In the genomic region with DNA sequence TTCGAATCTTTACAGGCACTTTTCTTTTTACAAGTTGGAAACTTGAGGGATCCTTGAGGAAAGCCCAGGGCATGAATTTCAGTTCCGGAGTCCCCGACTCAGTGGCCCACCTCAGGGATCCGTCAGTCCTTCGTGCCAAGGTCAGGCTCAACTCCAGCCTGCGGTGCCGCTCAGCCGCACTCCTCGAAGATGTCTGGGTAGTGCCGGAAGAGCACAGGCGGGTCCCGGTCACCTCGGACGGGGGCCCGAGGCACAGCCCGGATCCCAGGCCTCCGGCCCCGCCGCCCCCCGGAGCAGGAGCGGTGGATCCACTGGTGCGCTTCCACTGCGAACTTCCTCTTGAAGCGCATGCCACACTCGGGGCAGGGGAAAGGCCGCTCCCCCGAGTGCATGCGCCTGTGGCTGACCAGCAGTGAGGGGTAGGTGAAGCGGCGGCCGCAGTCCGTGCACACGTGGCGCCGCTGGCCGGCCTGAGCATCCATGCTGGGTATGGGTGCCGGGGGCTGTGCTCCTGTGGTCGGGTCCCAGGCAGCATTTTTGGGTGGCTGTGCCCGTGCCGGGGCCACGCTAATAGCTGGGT, we compare ENCODE assay signal across 1 cellular context.
TF ChIP-seq lines count a peak whose summit lies in the region.

No MANE protein-coding gene starts in this region.

TF ChIP-seq in GM23338, 12 proteins besides CTCF, POLR2A, EP300 and RAD21 (continued from another document):
- no peak for TF ChIP-seq ZNF331 (CRISPR knock-in tag; IDR thresholded peaks at IDR 0.05; ENCODE audit: low read depth)
- TF ChIP-seq NANOG (IDR thresholded peaks at IDR 0.05; ENCODE audit: borderline replicate concordance): no peak
- no peak for TF ChIP-seq CREB1 (CRISPR knock-in tag; IDR thresholded peaks at IDR 0.05; ENCODE audit: low read depth)
